19 cellular contexts compared by ENCODE assay signal in genomic region chrX:123873956-123874355, GRCh38.
"Had no signal": no experiment of that assay in that cellular context is flagged by ENCODE, and none has a peak within 500 bp of the region (broad histone marks: within the 10 kb centered on the region; RNA-seq: fewer than 3 reads in every experiment).

No MANE protein-coding gene starts in this region.

- H3K9me3 ChIP-seq: right atrium auricular region, tibial nerve, vagina had no signal

- DNase-seq: activated CD4-positive, alpha-beta memory T cell treated with anti-CD3 and anti-CD28 coated beads for 36 hours; activated CD8-positive, alpha-beta memory T cell treated with anti-CD3 and anti-CD28 coated beads, Interleukin-2, amount 10 ng/mL, durations not matched to agents 7 days and 5 days; activated naive CD4-positive, alpha-beta T cell treated with anti-CD3 and anti-CD28 coated beads, Interleukin-2, amount 10 ng/mL, durations not matched to agents 7 days and 5 days; activated T-cell treated with anti-CD3 and anti-CD28 coated beads, Interleukin-2, amount 50 U/mL, for 1 hour; dorsolateral prefrontal cortex; endodermal cell; islet precursor cell; nephron progenitor cell; occipital lobe; stimulated activated CD4-positive, alpha-beta T cell treated with anti-CD3 and anti-CD28 coated beads, Interleukin-4, amount 100 ng/mL, for 24 hours; stimulated activated naive CD4-positive, alpha-beta T cell had no signal

- H3K4me3 Mint-ChIP-seq: activated CD4-positive, alpha-beta memory T cell treated with anti-CD3 and anti-CD28 coated beads for 36 hours; activated CD8-positive, alpha-beta memory T cell treated with anti-CD3 and anti-CD28 coated beads, Interleukin-2, amount 10 ng/mL, durations not matched to agents 7 days and 5 days; activated naive CD4-positive, alpha-beta T cell treated with anti-CD3 and anti-CD28 coated beads, Interleukin-2, amount 10 ng/mL, durations not matched to agents 7 days and 5 days; endodermal cell; nephron progenitor cell; T-helper 2 cell treated with Interferon-gamma antibody and Interleukin-4, amounts not matched to agents 5 μg/mL and 100 μg/mL, for 36 hours had no signal

- H3K9me3 Mint-ChIP-seq: activated CD4-positive, alpha-beta memory T cell treated with anti-CD3 and anti-CD28 coated beads for 36 hours; activated naive CD4-positive, alpha-beta T cell treated with anti-CD3 and anti-CD28 coated beads, Interleukin-2, amount 10 ng/mL, durations not matched to agents 7 days and 5 days; activated T-helper 2 cell treated with anti-CD3 and anti-CD28 coated beads, Interferon-gamma antibody, Interleukin-2, Interleukin-4, amounts not matched to agents 10 μg/mL and 5 μg/mL and 100 μg/mL, durations not matched to agents 14 hours and 24 hours and 36 hours; T-helper 2 cell treated with Interferon-gamma antibody and Interleukin-4, amounts not matched to agents 5 μg/mL and 100 μg/mL, for 36 hours had no signal

- H3K4me2 ChIP-seq: hepatocyte had no signal

- H3K27ac ChIP-seq: dorsolateral prefrontal cortex, hepatocyte, right atrium auricular region, skin epidermis, tibial nerve, vagina had no signal

- H3K27ac Mint-ChIP-seq: activated CD4-positive, alpha-beta memory T cell treated with anti-CD3 and anti-CD28 coated beads for 36 hours; activated CD8-positive, alpha-beta memory T cell treated with anti-CD3 and anti-CD28 coated beads, Interleukin-2, amount 10 ng/mL, durations not matched to agents 7 days and 5 days; activated naive CD4-positive, alpha-beta T cell treated with anti-CD3 and anti-CD28 coated beads, Interleukin-2, amount 10 ng/mL, durations not matched to agents 7 days and 5 days; activated T-helper 2 cell treated with anti-CD3 and anti-CD28 coated beads, Interferon-gamma antibody, Interleukin-2, Interleukin-4, amounts not matched to agents 10 μg/mL and 5 μg/mL and 100 μg/mL, durations not matched to agents 14 hours and 24 hours and 36 hours; endodermal cell; nephron progenitor cell; progenitor cell of endocrine pancreas; T-helper 2 cell treated with Interferon-gamma antibody and Interleukin-4, amounts not matched to agents 5 μg/mL and 100 μg/mL, for 36 hours had no signal

- H3K36me3 ChIP-seq: right atrium auricular region, tibial nerve, vagina had no signal

- H3K4me1 Mint-ChIP-seq: endodermal cell, nephron progenitor cell had no signal

- H3K4me3 ChIP-seq: dorsolateral prefrontal cortex, hepatocyte, right atrium auricular region, skin epidermis, tibial nerve, vagina had no signal

- H3K27me3 ChIP-seq: hepatocyte, right atrium auricular region, tibial nerve, vagina had no signal

- ATAC-seq: activated CD8-positive, alpha-beta memory T cell treated with anti-CD3 and anti-CD28 coated beads, Interleukin-2, amount 10 ng/mL, durations not matched to agents 7 days and 5 days had no signal

- H3K27me3 Mint-ChIP-seq: activated CD4-positive, alpha-beta memory T cell treated with anti-CD3 and anti-CD28 coated beads for 36 hours; activated CD8-positive, alpha-beta memory T cell treated with anti-CD3 and anti-CD28 coated beads, Interleukin-2, amount 10 ng/mL, durations not matched to agents 7 days and 5 days; activated naive CD4-positive, alpha-beta T cell treated with anti-CD3 and anti-CD28 coated beads, Interleukin-2, amount 10 ng/mL, durations not matched to agents 7 days and 5 days; progenitor cell of endocrine pancreas had no signal

- H2AFZ ChIP-seq: hepatocyte had no signal
